Comparison of ENCODE assay signal across 8 cellular contexts in the genomic region with DNA sequence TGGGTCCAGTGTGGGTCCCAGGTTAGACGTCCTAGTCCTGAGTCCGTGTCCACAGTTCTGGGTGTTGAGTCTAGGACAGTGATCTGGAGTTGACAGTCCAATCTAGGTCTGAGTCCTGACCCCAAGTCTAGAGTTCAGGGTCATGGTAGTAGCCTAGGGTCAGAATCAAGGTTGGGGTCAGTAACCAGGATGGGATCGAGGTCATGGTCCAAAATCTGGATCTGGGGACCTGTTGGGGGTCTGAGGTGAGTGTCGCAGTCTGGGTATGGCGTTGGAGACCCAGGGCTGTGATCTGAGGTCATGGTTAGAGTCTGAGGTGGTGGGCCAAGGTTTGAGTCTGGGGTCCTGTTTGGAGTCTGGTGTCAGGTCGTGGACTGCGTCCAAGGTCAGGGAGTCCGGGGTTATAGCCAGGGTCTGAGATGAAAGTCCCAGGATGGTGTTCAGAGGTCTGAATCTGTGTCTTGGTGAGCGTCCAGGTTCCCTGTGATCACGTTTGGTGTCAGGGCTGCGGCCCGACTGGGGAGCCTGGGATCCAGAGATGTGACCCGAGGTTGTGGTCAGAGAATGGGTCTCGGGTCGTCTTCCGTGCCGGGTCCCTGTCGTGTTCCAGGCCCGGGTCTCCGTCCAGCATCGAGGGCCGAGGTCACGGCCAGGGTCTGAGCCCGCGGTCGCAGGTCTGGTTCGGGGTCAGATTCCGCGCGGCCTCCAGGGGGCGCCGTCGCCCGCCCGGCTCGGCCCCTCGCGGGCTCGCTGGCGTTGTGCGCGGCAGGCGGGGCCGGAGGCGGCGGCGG. TPM values are rescaled to one million over a fixed set of nuclear protein-coding genes. Genes with fewer than 3 reads are reported as not detected.
A peak's percentile ranks its signal among the peaks of the same experiment; 100 is the strongest.
DNase-seq lines count a peak whose midpoint lies in the region; ATAC-seq, FAIRE-seq and TF ChIP-seq lines count a peak whose summit lies in the region.

No MANE protein-coding gene starts in this region.

- H3K27ac ChIP-seq in colonic mucosa = peak overlapping the region; percentile 41
- peak overlapping the region; percentile 32 to 54 for H3K27ac ChIP-seq in liver (ENCODE audit: low read depth in 1 of 2, low read length in 2 of 2)

- no peak for TF ChIP-seq POLR2A in H54 (IDR thresholded peaks at IDR 0.05; ENCODE audit: low read depth, low read length)

- intact Hi-C loops in Caco-2 (cut with micrococcal nuclease; ENCODE audit: unreplicated experiment) (loop anchor here (1.0 to 2.0 kb wide), 2 partner anchors 51 to 117 kb away; no protein-coding TSS in a partner anchor), colonic mucosa (cut with DNase I) (loop anchor here (5.0 kb wide), 1 partner anchor 116 kb away; no protein-coding TSS in a partner anchor)

- H3K27ac Mint-ChIP-seq in Caco-2 (ENCODE audit: unreplicated experiment) = peak overlapping the region; percentile 95

- H3K9me3 ChIP-seq in Caco-2 (no peaks in the 10 kb centered on the region), colonic mucosa (no peaks in the 10 kb centered on the region), liver (ENCODE audit: control insufficient read depth in 4 of 4, low read length in 3 of 4) (no peaks in the 10 kb centered on the region)

- DNase-seq in Caco-2 (peak; percentile 80 to 96), H54 (ENCODE audit: insufficient read length, low spot score) (peak; percentile 88), NCI-H1105 treated with DMSO at 0.1 percent for 48 hours (lab: John Stamatoyannopoulos, UW) (peak; percentile 50), colonic mucosa (peak; percentile 83)
- DNase-seq in activated CD4-positive, alpha-beta T cell treated with anti-CD3 and anti-CD28 coated beads for 24 hours (ENCODE audit: low read depth in 2 of 2) = peak; percentile 66 to 69
- peak in 2 of 3 donors; percentile 62 to 81 for DNase-seq in stimulated activated CD4-positive, alpha-beta T cell treated with anti-CD3 and anti-CD28 coated beads, TNF-alpha, amount 100 ng/mL, for 1 hour (ENCODE audit: low read depth in 3 of 3, low spot score in 1 of 3)

- TF ChIP-seq RAD21 in liver (IDR thresholded peaks at IDR 0.05) = peak; percentile 64 to 75

- TF ChIP-seq CTCF in Caco-2 (IDR thresholded peaks at IDR 0.05; ENCODE audit: insufficient read depth in 1 of 2, low read depth in 1 of 2, low read length in 1 of 2, severe bottlenecking in 1 of 2, unreplicated experiment in 1 of 2) (peak; percentile 78 to 84), colonic mucosa (IDR thresholded peaks at IDR 0.05) (peak; percentile 50), liver (IDR thresholded peaks at IDR 0.05; ENCODE audit: low read depth, low read length, missing input control) (peak; percentile 88)

- POLR2A ChIA-PET in Caco-2 (lab: Charles Lee) = interaction anchor here (0.6 to 1.5 kb wide), 5 partner anchors 17 to 108 kb away, joined by 3 to 20 read pairs (median 3); a partner anchor contains a TSS

- H3K27me3 Mint-ChIP-seq in Caco-2 (ENCODE audit: insufficient read depth, unreplicated experiment) = no peaks in the 10 kb centered on the region

- H3K36me3 ChIP-seq in Caco-2 (ENCODE audit: control insufficient read depth, insufficient read depth, low read length) = 0 out of 2 replicates have a peak, but pooled peaks cover 3% of the 10 kb centered on the region
- H3K36me3 ChIP-seq in colonic mucosa = no peaks in the 10 kb centered on the region
- no peaks in the 10 kb centered on the region for H3K36me3 ChIP-seq in liver (ENCODE audit: control insufficient read depth in 4 of 4, insufficient read depth in 3 of 4, low read depth in 1 of 4, low read length in 3 of 4)

- no peak for ATAC-seq in GM19467 (IDR thresholded peaks at IDR 0.05; ENCODE audit: unreplicated experiment)

- no peak for FAIRE-seq in H54 (lab: Jason Lieb, UNC)

- H3K9ac ChIP-seq in colonic mucosa (ENCODE audit: low read depth in 2 of 2, low read length in 2 of 2) (peak overlapping the region; percentile 56 to 59), liver (ENCODE audit: low read depth in 1 of 2, low read length in 2 of 2) (peak overlapping the region; percentile 1 to 8)

- H3K4me1 ChIP-seq in Caco-2 (peaks cover 31% of the 10 kb centered on the region), colonic mucosa (peaks cover 33% of the 10 kb centered on the region), liver (ENCODE audit: control insufficient read depth in 4 of 4, insufficient read depth in 4 of 4, low read length in 3 of 4) (peaks cover 15 to 70% (median 50%) of the 10 kb centered on the region in 4 donors)

- H3K4me3 ChIP-seq in Caco-2 (ENCODE audit: low read depth, low read length) = peak overlapping the region; percentile 16
- no peak overlapping the region for H3K4me3 ChIP-seq in colonic mucosa
- H3K4me3 ChIP-seq in liver (ENCODE audit: low read depth in 1 of 3, low read length in 3 of 3) = peak overlapping the region in 2 of 3 donors; percentile 20 to 79

- 9% methylated on average over 47 of the region's 47 CpGs for WGBS in liver

- H3K27me3 ChIP-seq in Caco-2 (replicated peaks; ENCODE audit: control insufficient read depth, insufficient read depth, low read length) = no peaks in the 10 kb centered on the region
- no peaks in the 10 kb centered on the region for H3K27me3 ChIP-seq in colonic mucosa
- no peaks in the 10 kb centered on the region for H3K27me3 ChIP-seq in liver (ENCODE audit: control insufficient read depth in 4 of 4, insufficient read depth in 4 of 4, low read length in 3 of 4)

- no peaks in the 10 kb centered on the region for H3K9me3 Mint-ChIP-seq in Caco-2 (ENCODE audit: unreplicated experiment)

- H3K4me3 Mint-ChIP-seq in Caco-2 (ENCODE audit: unreplicated experiment) = peak overlapping the region; percentile 100

- BruUV-seq in Caco-2 (replicated peaks; lab: Mats Ljungman, UMichigan) = no TSS peak

- H3K4me1 Mint-ChIP-seq in Caco-2 (ENCODE audit: low read depth, unreplicated experiment) = peaks cover 28% of the 10 kb centered on the region

- H3K36me3 Mint-ChIP-seq in Caco-2 (ENCODE audit: insufficient read depth, unreplicated experiment) = peaks cover 36% of the 10 kb centered on the region

- CTCF ChIA-PET in Caco-2 (lab: Charles Lee) = interaction anchor here (1.0 to 2.5 kb wide), 7 partner anchors 23 to 117 kb away, joined by 3 to 43 read pairs (median 5); a partner anchor contains a TSS

TF ChIP-seq in liver, 16 proteins besides CTCF, POLR2A, EP300 and RAD21 (continues in another document):
- no peak for TF ChIP-seq GABPA (IDR thresholded peaks at IDR 0.05 in 1 of 2, conservative IDR thresholded peaks at IDR 0.05 in 1 of 2)
- no peak for TF ChIP-seq YY1 (IDR thresholded peaks at IDR 0.05)
- TF ChIP-seq FOXA1 (IDR thresholded peaks at IDR 0.05) = no peak
- no peak for TF ChIP-seq JUND (IDR thresholded peaks at IDR 0.05)
- TF ChIP-seq, protein P1, sequence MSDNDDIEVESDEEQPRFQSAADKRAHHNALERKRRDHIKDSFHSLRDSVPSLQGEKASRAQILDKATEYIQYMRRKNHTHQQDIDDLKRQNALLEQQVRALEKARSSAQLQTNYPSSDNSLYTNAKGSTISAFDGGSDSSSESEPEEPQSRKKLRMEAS (IDR thresholded peaks at IDR 0.05) = no peak
- TF ChIP-seq SP1 (IDR thresholded peaks at IDR 0.05) = peak; percentile 6
- no peak for TF ChIP-seq EGR1 (IDR thresholded peaks at IDR 0.05; ENCODE audit: low read depth in 2 of 2)
- TF ChIP-seq RXRA (IDR thresholded peaks at IDR 0.05) = peak; percentile 10 to 52
- no peak for TF ChIP-seq FOXA2 (IDR thresholded peaks at IDR 0.05)
- TF ChIP-seq HNF4G (IDR thresholded peaks at IDR 0.05) = peak; percentile 43
- TF ChIP-seq, protein P2, sequence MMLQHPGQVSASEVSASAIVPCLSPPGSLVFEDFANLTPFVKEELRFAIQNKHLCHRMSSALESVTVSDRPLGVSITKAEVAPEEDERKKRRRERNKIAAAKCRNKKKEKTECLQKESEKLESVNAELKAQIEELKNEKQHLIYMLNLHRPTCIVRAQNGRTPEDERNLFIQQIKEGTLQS (IDR thresholded peaks at IDR 0.05) = no peak
- TF ChIP-seq TAF1 (conservative IDR thresholded peaks at IDR 0.05) = no peak
- peak; percentile 59 for TF ChIP-seq NR2F2 (IDR thresholded peaks at IDR 0.05)
- TF ChIP-seq, protein P3, sequence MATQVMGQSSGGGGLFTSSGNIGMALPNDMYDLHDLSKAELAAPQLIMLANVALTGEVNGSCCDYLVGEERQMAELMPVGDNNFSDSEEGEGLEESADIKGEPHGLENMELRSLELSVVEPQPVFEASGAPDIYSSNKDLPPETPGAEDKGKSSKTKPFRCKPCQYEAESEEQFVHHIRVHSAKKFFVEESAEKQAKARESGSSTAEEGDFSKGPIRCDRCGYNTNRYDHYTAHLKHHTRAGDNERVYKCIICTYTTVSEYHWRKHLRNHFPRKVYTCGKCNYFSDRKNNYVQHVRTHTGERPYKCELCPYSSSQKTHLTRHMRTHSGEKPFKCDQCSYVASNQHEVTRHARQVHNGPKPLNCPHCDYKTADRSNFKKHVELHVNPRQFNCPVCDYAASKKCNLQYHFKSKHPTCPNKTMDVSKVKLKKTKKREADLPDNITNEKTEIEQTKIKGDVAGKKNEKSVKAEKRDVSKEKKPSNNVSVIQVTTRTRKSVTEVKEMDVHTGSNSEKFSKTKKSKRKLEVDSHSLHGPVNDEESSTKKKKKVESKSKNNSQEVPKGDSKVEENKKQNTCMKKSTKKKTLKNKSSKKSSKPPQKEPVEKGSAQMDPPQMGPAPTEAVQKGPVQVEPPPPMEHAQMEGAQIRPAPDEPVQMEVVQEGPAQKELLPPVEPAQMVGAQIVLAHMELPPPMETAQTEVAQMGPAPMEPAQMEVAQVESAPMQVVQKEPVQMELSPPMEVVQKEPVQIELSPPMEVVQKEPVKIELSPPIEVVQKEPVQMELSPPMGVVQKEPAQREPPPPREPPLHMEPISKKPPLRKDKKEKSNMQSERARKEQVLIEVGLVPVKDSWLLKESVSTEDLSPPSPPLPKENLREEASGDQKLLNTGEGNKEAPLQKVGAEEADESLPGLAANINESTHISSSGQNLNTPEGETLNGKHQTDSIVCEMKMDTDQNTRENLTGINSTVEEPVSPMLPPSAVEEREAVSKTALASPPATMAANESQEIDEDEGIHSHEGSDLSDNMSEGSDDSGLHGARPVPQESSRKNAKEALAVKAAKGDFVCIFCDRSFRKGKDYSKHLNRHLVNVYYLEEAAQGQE (IDR thresholded peaks at IDR 0.05) = no peak

RNA-seq across cellular contexts. Expression of a gene that starts 0.4 kb away (rescaled TPM):
- total RNA-seq in Caco-2 (2022) (113 and 120 TPM in 2 replicates), colonic mucosa (100 to 1,000 TPM; 108 to 137 TPM), liver (10 to 100 TPM; 35.0 to 41.4 TPM)
- polyA plus RNA-seq in liver = 10 to 100 TPM; 13.4 to 28.4 TPM

RNA-seq across cellular contexts. Expression of a gene that starts 23.3 kb away (rescaled TPM):
- 83.3 and 88.6 TPM in 2 replicates for total RNA-seq in Caco-2 (2022)
- total RNA-seq in colonic mucosa = 10 to 100 TPM; 18.8 to 39.5 TPM
- total RNA-seq in liver = 10 to 100 TPM in 1 of 2 donors, 1 to 10 TPM in 1; 5.6 to 15.0 TPM
- 1 to 10 TPM; 5.5 to 6.1 TPM for polyA plus RNA-seq in liver

RNA-seq across cellular contexts. Expression of a gene that starts 37.5 kb away (rescaled TPM):
- 81.2 and 89.6 TPM in 2 replicates for total RNA-seq in Caco-2 (2022)
- total RNA-seq in colonic mucosa = 10 to 100 TPM; 69.7 to 81.7 TPM
- 10 to 100 TPM in 1 of 2 donors, 1 to 10 TPM in 1; 4.8 to 10.4 TPM for total RNA-seq in liver
- polyA plus RNA-seq in liver = 1 to 10 TPM; 7.6 to 8.7 TPM
